ENCODE assay signal across 9 cellular contexts in genomic region chr3:42052867-42053351, GRCh38. TPM values are rescaled to one million over a fixed set of nuclear protein-coding genes. Genes with fewer than 3 reads are reported as not detected.
A peak's percentile ranks its signal among the peaks of the same experiment; 100 is the strongest.
DNase-seq lines count a peak whose midpoint lies in the region; ATAC-seq and TF ChIP-seq lines count a peak whose summit lies in the region.
"Had no signal": no experiment of that assay in that cellular context is flagged by ENCODE, and none has a peak within 500 bp of the region (broad histone marks: within the 10 kb centered on the region; RNA-seq: fewer than 3 reads in every experiment).

No MANE protein-coding gene starts in this region.

- peaks cover 58% of the 10 kb centered on the region for H3K4me1 Mint-ChIP-seq in endothelial cell (ENCODE audit: unreplicated experiment)
- H3K4me1 Mint-ChIP-seq in stimulated activated memory B cell treated with anti-CD40 and anti-IgM and Interleukin-4, amounts not matched to agents 10 μg/mL and 1 μg/mL and 100 μg/mL, for 72 hours, result peaks cover 88% of the 10 kb centered on the region

- H3K4me3 Mint-ChIP-seq in endothelial cell (ENCODE audit: unreplicated experiment), result no peak overlapping the region
- no peak overlapping the region for H3K4me3 Mint-ChIP-seq in stimulated activated memory B cell treated with anti-CD40 and anti-IgM and Interleukin-4, amounts not matched to agents 10 μg/mL and 1 μg/mL and 100 μg/mL, for 72 hours

- peak; percentile 10 for DNase-seq in NCI-H146 treated with DMSO at 0.1 percent for 48 hours (lab: John Stamatoyannopoulos, UW; ENCODE audit: unreplicated experiment)
- DNase-seq in endothelial cell (ENCODE audit: low spot score), result no peak
- peak; percentile 97 for DNase-seq in medulla oblongata (ENCODE audit: extremely low spot score)
- DNase-seq in HUDEP-2 (lab: John Stamatoyannopoulos, UW; ENCODE audit: unreplicated experiment in 76 of 76), result no peak
- DNase-seq in stimulated activated CD4-positive, alpha-beta T cell treated with anti-CD3 and anti-CD28 coated beads, Interleukin-4, amount 100 ng/mL, for 24 hours, result no peak
- no peak for DNase-seq in activated naive CD4-positive, alpha-beta T cell treated with Interleukin-2 at 50 U/mL for 16 hours
- DNase-seq: RPMI8226 had no signal

- H3K27me3 Mint-ChIP-seq in endothelial cell (ENCODE audit: unreplicated experiment), result no peaks in the 10 kb centered on the region
- H3K27me3 Mint-ChIP-seq in stimulated activated memory B cell treated with anti-CD40 and anti-IgM and Interleukin-4, amounts not matched to agents 10 μg/mL and 1 μg/mL and 100 μg/mL, for 72 hours, result no peaks in the 10 kb centered on the region

- ATAC-seq in stimulated activated memory B cell treated with anti-CD40 and anti-IgM and Interleukin-4, amounts not matched to agents 10 μg/mL and 1 μg/mL and 100 μg/mL, for 72 hours, result no peak
- no peak for ATAC-seq in HG03442 (IDR thresholded peaks at IDR 0.05; ENCODE audit: unreplicated experiment)

- H3K9me3 Mint-ChIP-seq in endothelial cell (ENCODE audit: unreplicated experiment), result no peaks in the 10 kb centered on the region
- peaks cover 3% of the 10 kb centered on the region for H3K9me3 Mint-ChIP-seq in stimulated activated memory B cell treated with anti-CD40 and anti-IgM and Interleukin-4, amounts not matched to agents 10 μg/mL and 1 μg/mL and 100 μg/mL, for 72 hours

- H3K36me3 Mint-ChIP-seq in endothelial cell (ENCODE audit: low read depth, unreplicated experiment), result no peaks in the 10 kb centered on the region
- peaks cover 13% of the 10 kb centered on the region for H3K36me3 Mint-ChIP-seq in stimulated activated memory B cell treated with anti-CD40 and anti-IgM and Interleukin-4, amounts not matched to agents 10 μg/mL and 1 μg/mL and 100 μg/mL, for 72 hours

- H3K27ac Mint-ChIP-seq in endothelial cell (ENCODE audit: unreplicated experiment), result peak overlapping the region; percentile 97
- H3K27ac Mint-ChIP-seq in stimulated activated memory B cell treated with anti-CD40 and anti-IgM and Interleukin-4, amounts not matched to agents 10 μg/mL and 1 μg/mL and 100 μg/mL, for 72 hours, result peak overlapping the region; percentile 74

- TF ChIP-seq CTCF in endothelial cell (IDR thresholded peaks at IDR 0.05; ENCODE audit: unreplicated experiment), result no peak

RNA-seq across cellular contexts. Expression of gene TRAK1, which starts 38.2 kb away (rescaled TPM):
- total RNA-seq in endothelial cell (ENCODE audit: unreplicated experiment), result 48.2 TPM

Comparison
In these comparisons a context has a peak if more than half of its experiments do, and no peak if none do; other contexts are left out.
1. DNase-seq: peak in NCI-H146 treated with DMSO at 0.1 percent for 48 hours (single experiment) and medulla oblongata (single experiment); none in endothelial cell (single experiment), HUDEP-2 (0 of 76), stimulated activated CD4-positive, alpha-beta T cell treated with anti-CD3 and anti-CD28 coated beads, Interleukin-4, amount 100 ng/mL, for 24 hours (single experiment) and activated naive CD4-positive, alpha-beta T cell treated with Interleukin-2 at 50 U/mL for 16 hours (single experiment).